24 cellular contexts compared by ENCODE assay signal in genomic region chr6:90753820-90754604, GRCh38.
"Had no signal": no experiment of that assay in that cellular context is flagged by ENCODE, and none has a peak within 500 bp of the region (broad histone marks: within the 10 kb centered on the region; RNA-seq: fewer than 3 reads in every experiment).

No MANE protein-coding gene starts in this region.

- H3K4me1 Mint-ChIP-seq: activated naive CD8-positive, alpha-beta T cell treated with anti-CD3 and anti-CD28 coated beads, Interleukin-2, amount 50 U/mL, for 24 hours; brain; stimulated activated naive CD8-positive, alpha-beta T cell treated with anti-CD3 and anti-CD28 coated beads, Interleukin-15, amount 100 ng/mL, for 72 hours had no signal

- H3K79me2 ChIP-seq: parathyroid adenoma had no signal

- H2AFZ ChIP-seq: parathyroid adenoma had no signal

- ATAC-seq: activated CD8-positive, alpha-beta T cell treated with anti-CD3 and anti-CD28 coated beads, Interleukin-2, amount 10 ng/mL, durations not matched to agents 7 days and 5 days; activated naive CD8-positive, alpha-beta T cell treated with anti-CD3 and anti-CD28 coated beads, Interleukin-2, amount 50 U/mL, for 24 hours; natural killer cell treated with Interleukin-12 subunit alpha and Interleukin-12 subunit beta and Interleukin-15 and Interleukin-18, amount 100 ng/mL, for 72 hours; sciatic nerve; stimulated activated naive CD8-positive, alpha-beta T cell treated with anti-CD3 and anti-CD28 coated beads, Interleukin-15, amount 100 ng/mL, for 72 hours had no signal

- H3K9me3 Mint-ChIP-seq: activated naive CD8-positive, alpha-beta T cell treated with anti-CD3 and anti-CD28 coated beads, Interleukin-2, amount 50 U/mL, for 24 hours; activated T-helper 1 cell treated with anti-CD3 and anti-CD28 coated beads, Interleukin-12 subunit alpha, Interleukin-12 subunit beta, Interleukin-2, Interleukin-4 antibody, amounts not matched to agents 30 ng/mL and 10 ng/mL and 1 ng/mL, durations not matched to agents 14 hours and 24 hours and 36 hours; natural killer cell treated with Interleukin-12 subunit alpha and Interleukin-12 subunit beta and Interleukin-15 and Interleukin-18, amount 100 ng/mL, for 72 hours; stimulated activated naive CD8-positive, alpha-beta T cell treated with anti-CD3 and anti-CD28 coated beads, Interleukin-15, amount 100 ng/mL, for 72 hours had no signal

- H3K27ac ChIP-seq: parathyroid adenoma, spleen, tibial nerve, WERI-Rb-1 had no signal

- H3K27ac Mint-ChIP-seq: activated CD8-positive, alpha-beta T cell treated with anti-CD3 and anti-CD28 coated beads, Interleukin-2, amount 10 ng/mL, durations not matched to agents 7 days and 5 days; activated naive CD8-positive, alpha-beta T cell treated with anti-CD3 and anti-CD28 coated beads, Interleukin-2, amount 50 U/mL, for 24 hours; activated T-helper 1 cell treated with anti-CD3 and anti-CD28 coated beads, Interleukin-12 subunit alpha, Interleukin-12 subunit beta, Interleukin-2, Interleukin-4 antibody, amounts not matched to agents 30 ng/mL and 10 ng/mL and 1 ng/mL, durations not matched to agents 14 hours and 24 hours and 36 hours; natural killer cell treated with Interleukin-12 subunit alpha and Interleukin-12 subunit beta and Interleukin-15 and Interleukin-18, amount 100 ng/mL, for 72 hours; stimulated activated naive CD8-positive, alpha-beta T cell treated with anti-CD3 and anti-CD28 coated beads, Interleukin-15, amount 100 ng/mL, for 72 hours had no signal

- H3K4me1 ChIP-seq: parathyroid adenoma, spleen, tibial nerve had no signal

- H3K36me3 Mint-ChIP-seq: brain; natural killer cell treated with Interleukin-12 subunit alpha and Interleukin-12 subunit beta and Interleukin-15 and Interleukin-18, amount 100 ng/mL, for 72 hours had no signal

- H3K9me3 ChIP-seq: spleen, tibial nerve had no signal

- H3K4me3 ChIP-seq: spleen, tibial nerve had no signal

- H3K4me3 Mint-ChIP-seq: activated CD8-positive, alpha-beta T cell treated with anti-CD3 and anti-CD28 coated beads, Interleukin-2, amount 10 ng/mL, durations not matched to agents 7 days and 5 days; activated naive CD8-positive, alpha-beta T cell treated with anti-CD3 and anti-CD28 coated beads, Interleukin-2, amount 50 U/mL, for 24 hours; activated T-helper 1 cell treated with anti-CD3 and anti-CD28 coated beads, Interleukin-12 subunit alpha, Interleukin-12 subunit beta, Interleukin-2, Interleukin-4 antibody, amounts not matched to agents 30 ng/mL and 10 ng/mL and 1 ng/mL, durations not matched to agents 14 hours and 24 hours and 36 hours; brain; natural killer cell treated with Interleukin-12 subunit alpha and Interleukin-12 subunit beta and Interleukin-15 and Interleukin-18, amount 100 ng/mL, for 72 hours; stimulated activated naive CD8-positive, alpha-beta T cell treated with anti-CD3 and anti-CD28 coated beads, Interleukin-15, amount 100 ng/mL, for 72 hours had no signal

- H3K9ac ChIP-seq: parathyroid adenoma had no signal

- H3K36me3 ChIP-seq: spleen, tibial nerve, WERI-Rb-1 had no signal

- H3K27me3 ChIP-seq: spleen, tibial nerve had no signal

- DNase-seq: activated CD4-positive, alpha-beta T cell treated with anti-CD3 and anti-CD28 coated beads, Interleukin-2, amount 50 U/mL, for 1 hour; activated CD4-positive, CD25-positive, alpha-beta regulatory T cell treated with anti-CD3 and anti-CD28 coated beads, Interleukin-2, amount 50 U/mL, for 72 hours; activated CD8-positive, alpha-beta T cell treated with anti-CD3 and anti-CD28 coated beads, Interleukin-2, amount 10 ng/mL, durations not matched to agents 7 days and 5 days; activated gamma-delta T cell; activated naive CD4-positive, alpha-beta T cell treated with anti-CD3 and anti-CD28 coated beads, Interleukin-2, amount 50 U/mL, for 16 hours; activated naive CD8-positive, alpha-beta T cell treated with anti-CD3 and anti-CD28 coated beads, Interleukin-2, amount 50 U/mL, for 24 hours; central memory CD4-positive, alpha-beta T cell; dermis blood vessel endothelial cell; effector CD8-positive, alpha-beta T cell; erythroblast; foreskin fibroblast; hippocampal formation; midbrain; spleen; stimulated activated CD4-positive, alpha-beta T cell treated with anti-CD3 and anti-CD28 coated beads, Interleukin-4, amount 100 ng/mL, for 24 hours; stimulated activated naive CD8-positive, alpha-beta T cell treated with anti-CD3 and anti-CD28 coated beads, Interleukin-15, amount 100 ng/mL, for 72 hours; T-helper 1 cell; WERI-Rb-1 had no signal
